ENCODE assay signal across 8 cellular contexts in genomic region chr17:48101012-48101720, GRCh38. TPM values are rescaled to one million over a fixed set of nuclear protein-coding genes. Genes with fewer than 3 reads are reported as not detected.
DNase-seq lines count a peak whose midpoint lies in the region; ATAC-seq and TF ChIP-seq lines count a peak whose summit lies in the region.

Gene CBX1 (minus strand): TSS chr17:48101478. CDS start chr17:48077004, 24,474 bp downstream.

- peaks cover 10% of the 10 kb centered on the region for H3K4me1 ChIP-seq in PC-3 (ENCODE audit: insufficient read depth, low read length)

- CTCF ChIA-PET in PC-3 (lab: Charles Lee): no interaction called here

- H3K9me3 ChIP-seq in PC-3 (ENCODE audit: low read length): no peaks in the 10 kb centered on the region

- peak within 1 kb of the TSS; percentile 85 for H3K9ac ChIP-seq in PC-3 (ENCODE audit: low read length)

- peak within 1 kb of the TSS; percentile 67 for H3K27ac ChIP-seq in PC-3 (ENCODE audit: low read length)

- peak within 1 kb of the TSS; percentile 93 for H3K4me2 ChIP-seq in PC-3 (ENCODE audit: low read length)

- H2AFZ ChIP-seq in PC-3 (ENCODE audit: low read length): peak within 1 kb of the TSS; percentile 73

- H3K27me3 ChIP-seq in PC-3 (ENCODE audit: low read length): no peaks in the 10 kb centered on the region

- POLR2A ChIA-PET in PC-3 (lab: Charles Lee; ENCODE audit: unreplicated experiment): interaction anchor here (0.7 to 1.1 kb wide), 2 partner anchors 11 to 143 kb away, joined by 3 to 4 read pairs; no protein-coding TSS in a partner anchor

- peaks cover 16% of the 10 kb centered on the region for H4K20me1 ChIP-seq in PC-3 (ENCODE audit: low read length)

- H3K9me2 ChIP-seq in PC-3 (replicated peaks; ENCODE audit: low read length): no peaks in the 10 kb centered on the region

- DNase-seq in DMS153 treated with DMSO at 0.1 percent for 48 hours (lab: John Stamatoyannopoulos, UW; ENCODE audit: unreplicated experiment): peak; percentile 92
- DNase-seq in Jurkat, Clone E6-1 (ENCODE audit: low read depth, low spot score): peak; percentile 93
- peak; percentile 96 for DNase-seq in PC-3
- DNase-seq in activated T-cell treated with anti-CD3 and anti-CD28 coated beads for 48 hours (ENCODE audit: low read depth): peak; percentile 95
- no peak for DNase-seq in epithelial cell of proximal tubule (ENCODE audit: low read depth)
- DNase-seq in mucosa of gallbladder (ENCODE audit: low spot score): peak; percentile 92
- peak; percentile 91 for DNase-seq in stimulated activated CD8-positive, alpha-beta memory T cell treated with anti-CD3 and anti-CD28 coated beads, Interleukin-4, amount 100 ng/mL, for 24 hours (ENCODE audit: low read depth)

- peak; percentile 85 for ATAC-seq in GM21619 (IDR thresholded peaks at IDR 0.05; ENCODE audit: unreplicated experiment)
- peak; percentile 95 for ATAC-seq in PC-3

- BruUV-seq in PC-3 (replicated peaks; lab: Mats Ljungman, UMichigan): no TSS peak

- H3K36me3 ChIP-seq in PC-3 (ENCODE audit: low read depth, low read length): peaks cover 3% of the 10 kb centered on the region; the same call in 1 of the 2 replicates

- peak within 1 kb of the TSS; percentile 82 for H3K4me3 ChIP-seq in Jurkat, Clone E6-1 (ENCODE audit: low read length)
- H3K4me3 ChIP-seq in PC-3 (ENCODE audit: low read length): peak within 1 kb of the TSS; percentile 78
- H3K4me3 ChIP-seq in epithelial cell of proximal tubule (ENCODE audit: low read depth, low read length): peak within 1 kb of the TSS; percentile 96

- peaks cover 50% of the 10 kb centered on the region for H3K79me2 ChIP-seq in PC-3 (ENCODE audit: low read length)

- intact Hi-C loops in PC-3 (cut with micrococcal nuclease): loop anchor here (2.0 kb wide), 3 partner anchors 30 to 76 kb away; partner anchors contain the start of gene NFE2L1

- TF ChIP-seq CTCF in PC-3 (conservative IDR thresholded peaks at IDR 0.05; ENCODE audit: low read depth, low read length): no peak
- TF ChIP-seq CTCF in epithelial cell of proximal tubule (conservative IDR thresholded peaks at IDR 0.05; ENCODE audit: low read depth, low read length): no peak

- H3F3A ChIP-seq in PC-3 (ENCODE audit: low read length, unreplicated experiment): no peaks in the 10 kb centered on the region

RNA-seq across cellular contexts. Expression of gene CBX1, which starts in this region (rescaled TPM):
- 204 TPM for polyA plus RNA-seq in Jurkat, Clone E6-1 (2012; ENCODE audit: insufficient read depth, insufficient read length)
- total RNA-seq in PC-3 (2014; rRNA removed): 119 and 142 TPM in 2 replicates
- 99.7 and 105 TPM in 2 replicates for total RNA-seq in epithelial cell of proximal tubule
- 41.9 TPM for total RNA-seq in mucosa of gallbladder
